In the genomic region with DNA sequence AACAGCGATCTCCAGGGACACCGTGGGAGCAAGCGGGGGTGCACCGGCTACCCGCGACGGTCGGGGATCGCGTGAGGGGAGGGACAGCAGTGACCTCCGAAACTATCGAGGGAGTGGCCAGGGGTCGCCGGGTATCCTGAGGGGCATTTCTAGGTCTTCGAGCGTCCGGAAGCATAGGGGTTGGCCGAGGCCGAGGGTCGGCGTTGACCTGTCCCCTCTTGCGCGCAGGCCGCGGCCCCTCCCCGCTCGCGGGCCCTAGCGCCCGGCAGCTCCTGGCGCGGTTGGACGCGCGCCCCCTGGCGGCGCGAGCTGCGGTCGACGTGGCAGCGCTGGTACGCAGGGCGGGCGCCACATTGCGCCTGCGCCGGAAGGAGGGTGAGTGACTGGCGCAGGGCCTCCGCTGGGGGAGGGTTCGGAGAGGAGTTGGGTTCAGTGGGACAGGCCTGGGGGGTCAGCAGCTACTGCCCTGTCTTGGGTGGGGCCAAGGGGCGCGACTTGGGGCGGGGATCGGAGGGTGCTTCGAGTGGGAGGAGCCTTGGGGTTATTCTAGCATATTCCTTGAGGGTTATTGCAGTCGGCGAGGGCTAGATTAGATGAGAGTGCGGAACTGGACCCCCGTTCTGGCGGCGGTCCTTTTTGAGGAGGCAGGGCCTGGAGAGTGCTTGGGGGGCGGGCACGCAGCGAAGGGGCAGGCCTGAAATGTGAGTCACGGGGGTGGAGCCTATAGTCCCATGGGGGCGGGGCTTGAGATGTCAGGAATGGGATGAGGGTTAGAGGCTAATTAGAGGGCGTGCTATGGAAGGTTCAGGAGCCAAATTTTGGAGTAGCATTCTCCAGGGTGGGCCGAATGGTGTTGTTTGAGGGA, we compare ENCODE assay signal across 8 cellular contexts. TPM values are rescaled to one million over a fixed set of nuclear protein-coding genes. Genes with fewer than 3 reads are reported as not detected.
DNase-seq lines count a peak whose midpoint lies in the region; ATAC-seq, FAIRE-seq and TF ChIP-seq lines count a peak whose summit lies in the region.

No MANE protein-coding gene starts in this region.

- peak overlapping the region; percentile 34 for H3K9ac ChIP-seq in endothelial cell of umbilical vein (replicated peaks; ENCODE audit: extremely low read depth, insufficient read depth, low read length)

- peak overlapping the region; percentile 86 for H2AFZ ChIP-seq in endothelial cell of umbilical vein (ENCODE audit: low read depth, low read length)

- POLR2A ChIA-PET in endothelial cell of umbilical vein (lab: Charles Lee), result no interaction called here

- no peaks in the 10 kb centered on the region for H3K9me1 ChIP-seq in endothelial cell of umbilical vein (replicated peaks; ENCODE audit: control insufficient read depth, extremely low read depth, insufficient read depth, low read length)

- H3K4me3 ChIP-seq in HL-60 (replicated peaks; ENCODE audit: insufficient read depth, low read length) (peak overlapping the region; percentile 27), endothelial cell of umbilical vein (replicated peaks in 1 of 3; ENCODE audit: insufficient read depth in 1 of 3, low read depth in 1 of 3, low read length in 3 of 3) (peak overlapping the region in 1 of 3 experiments; percentile 38)

- H3K4me1 ChIP-seq in endothelial cell of umbilical vein (ENCODE audit: control insufficient read depth, extremely low read depth, insufficient read depth, low read length), result peaks cover 21% of the 10 kb centered on the region

- CTCF ChIA-PET in endothelial cell of umbilical vein (lab: Charles Lee), result interaction anchor here (0.8 to 1.2 kb wide), 4 partner anchors 9 to 88 kb away, joined by 3 to 9 read pairs (median 8); no protein-coding TSS in a partner anchor

- H3K27me3 ChIP-seq in HL-60 (ENCODE audit: insufficient read depth, poor library complexity, severe bottlenecking) (no peaks in the 10 kb centered on the region), endothelial cell of umbilical vein (ENCODE audit: control insufficient read depth in 2 of 2, insufficient read depth in 2 of 2, low read length in 2 of 2) (no peaks in the 10 kb centered on the region)

- no peak for TF ChIP-seq POLR2A in endothelial cell of umbilical vein (IDR thresholded peaks at IDR 0.05; ENCODE audit: low read depth, low read length)

- H3K9me3 ChIP-seq in endothelial cell of umbilical vein (replicated peaks; ENCODE audit: control insufficient read depth, insufficient read depth, low read length), result no peaks in the 10 kb centered on the region

- no peaks in the 10 kb centered on the region for H3K36me3 ChIP-seq in endothelial cell of umbilical vein (ENCODE audit: control insufficient read depth in 2 of 2, extremely low read depth in 1 of 2, insufficient read depth in 2 of 2, low read length in 2 of 2)

- DNase-seq in C1 segment of cervical spinal cord (lab: John Stamatoyannopoulos, UW) (peak; percentile 21 to 91 (median 80)), HL-60 (ENCODE audit: low read depth in 1 of 2, low spot score in 1 of 2) (peak; percentile 74 to 77), NOMO-1 treated with dmso at 0.1 percent for 144 hours (lab: John Stamatoyannopoulos, UW; ENCODE audit: unreplicated experiment) (peak; percentile 78), endothelial cell of umbilical vein (ENCODE audit: low read depth, low spot score) (peak; percentile 80), midbrain (lab: John Stamatoyannopoulos, UW) (peak; percentile 84)
- DNase-seq in activated CD8-positive, alpha-beta memory T cell treated with anti-CD3 and anti-CD28 coated beads, Interleukin-2, amount 50 U/mL, for 48 hours, result peak; percentile 87
- peak; percentile 67 to 68 for DNase-seq in stimulated activated CD8-positive, alpha-beta memory T cell treated with anti-CD3 and anti-CD28 coated beads, Interleukin-2, amount 100 ng/mL, for 48 hours (ENCODE audit: low read depth in 2 of 2)

- H3K27ac ChIP-seq in HL-60 (replicated peaks) (peak overlapping the region; percentile 92), endothelial cell of umbilical vein (ENCODE audit: insufficient read depth, low read depth, low read length) (peak overlapping the region; percentile 79)

- BruUV-seq in endothelial cell of umbilical vein (replicated peaks; lab: Mats Ljungman, UMichigan), result no TSS peak

- no peak for FAIRE-seq in endothelial cell of umbilical vein (lab: Jason Lieb, UNC)

- no peaks in the 10 kb centered on the region for H3K79me2 ChIP-seq in endothelial cell of umbilical vein (ENCODE audit: control insufficient read depth, insufficient read depth, low read length)

- dilution Hi-C loops in endothelial cell of umbilical vein (cut with MboI; ENCODE audit: extremely low pct_ligation_motif_present, low sequenced_read_pairs), result no loop called here

- no peaks in the 10 kb centered on the region for H4K20me1 ChIP-seq in endothelial cell of umbilical vein (replicated peaks; ENCODE audit: control insufficient read depth, extremely low read depth, insufficient read depth, low read length)

- ATAC-seq in GM19351 (IDR thresholded peaks at IDR 0.05; ENCODE audit: unreplicated experiment), result peak; percentile 62

- TF ChIP-seq CTCF in HL-60 (IDR thresholded peaks at IDR 0.05; ENCODE audit: insufficient read depth, low read length), result peak; percentile 10
- TF ChIP-seq CTCF in endothelial cell of umbilical vein (IDR thresholded peaks at IDR 0.05; ENCODE audit: extremely low read depth in 1 of 2, insufficient read depth in 1 of 2, low read depth in 1 of 2, low read length in 2 of 2), result peak; percentile 63 to 69

- H3K4me2 ChIP-seq in endothelial cell of umbilical vein (ENCODE audit: insufficient read depth, low read length), result peak overlapping the region; percentile 42

- intact Hi-C loops in endothelial cell of umbilical vein (cut with micrococcal nuclease), result loop anchor here (1.0 to 5.0 kb wide), 2 partner anchors 40 to 121 kb away; a partner anchor contains a TSS

TF ChIP-seq in endothelial cell of umbilical vein, 7 proteins besides CTCF, POLR2A, EP300 and RAD21 (continues in another document):
- TF ChIP-seq JUN (IDR thresholded peaks at IDR 0.05; ENCODE audit: borderline replicate concordance, insufficient read depth, insufficient read length, low read depth) (no peak), EZH2 (IDR thresholded peaks at IDR 0.05; ENCODE audit: borderline replicate concordance, low read depth, low read length, severe bottlenecking) (no peak), FOS (IDR thresholded peaks at IDR 0.05; ENCODE audit: borderline replicate concordance, insufficient read depth, low read length) (no peak), POLR2AphosphoS5 (IDR thresholded peaks at IDR 0.05; ENCODE audit: insufficient read depth, low read depth, low read length) (peak; percentile 49)

RNA-seq across cellular contexts. Expression of a gene that starts 1.2 kb away (rescaled TPM):
- 0.48 and 0.77 TPM in 2 replicates for total RNA-seq in endothelial cell of umbilical vein
- 0.88 and 0.94 TPM in 2 replicates for polyA plus RNA-seq in endothelial cell of umbilical vein
- 0.30 and 0.45 TPM in 2 replicates for polyA plus RNA-seq in endothelial cell of umbilical vein (2011; cell fraction: cytosol; rRNA removed)
- polyA plus RNA-seq in endothelial cell of umbilical vein (2011; cell fraction: nucleus; rRNA removed), result 0.74 and 1.1 TPM in 2 replicates
- polyA plus RNA-seq in endothelial cell of umbilical vein (2012), result 0.27 and 0.42 TPM in 2 replicates
- polyA minus RNA-seq in endothelial cell of umbilical vein, result 0.23 and 0.49 TPM in 2 replicates
- polyA minus RNA-seq in endothelial cell of umbilical vein (2011; cell fraction: cytosol; rRNA and poly(A)+ RNA removed), result 2.0 TPM
- polyA minus RNA-seq in endothelial cell of umbilical vein (2011; cell fraction: nucleus; rRNA and poly(A)+ RNA removed), result 0.14 and 1.3 TPM in 2 replicates

RNA-seq across cellular contexts. Expression of a gene that starts 7.9 kb away (rescaled TPM):
- total RNA-seq in endothelial cell of umbilical vein, result 153 and 170 TPM in 2 replicates
- polyA plus RNA-seq in endothelial cell of umbilical vein, result 277 and 304 TPM in 2 replicates
- 223 and 301 TPM in 2 replicates for polyA plus RNA-seq in endothelial cell of umbilical vein (2011; cell fraction: cytosol; rRNA removed)
- 64.7 and 70.3 TPM in 2 replicates for polyA plus RNA-seq in endothelial cell of umbilical vein (2011; cell fraction: nucleus; rRNA removed)
- polyA plus RNA-seq in endothelial cell of umbilical vein (2012), result 151 and 201 TPM in 2 replicates
- 150 and 171 TPM in 2 replicates for polyA minus RNA-seq in endothelial cell of umbilical vein
- 278 TPM for polyA minus RNA-seq in endothelial cell of umbilical vein (2011; cell fraction: cytosol; rRNA and poly(A)+ RNA removed)
- polyA minus RNA-seq in endothelial cell of umbilical vein (2011; cell fraction: nucleus; rRNA and poly(A)+ RNA removed), result 15.2 and 30.8 TPM in 2 replicates

RNA-seq across cellular contexts. Expression of a gene that starts 22.4 kb away (rescaled TPM):
- 9.6 and 15.0 TPM in 2 replicates for total RNA-seq in endothelial cell of umbilical vein
- polyA plus RNA-seq in endothelial cell of umbilical vein, result 6.8 and 8.6 TPM in 2 replicates
- 3.0 and 4.3 TPM in 2 replicates for polyA plus RNA-seq in endothelial cell of umbilical vein (2011; cell fraction: cytosol; rRNA removed)
- 12.7 and 13.1 TPM in 2 replicates for polyA plus RNA-seq in endothelial cell of umbilical vein (2011; cell fraction: nucleus; rRNA removed)
- 5.8 and 10.6 TPM in 2 replicates for polyA plus RNA-seq in endothelial cell of umbilical vein (2012)
- polyA minus RNA-seq in endothelial cell of umbilical vein, result 5.2 and 5.9 TPM in 2 replicates
- polyA minus RNA-seq in endothelial cell of umbilical vein (2011; cell fraction: cytosol; rRNA and poly(A)+ RNA removed), result 15.7 TPM
- 2.6 and 6.5 TPM in 2 replicates for polyA minus RNA-seq in endothelial cell of umbilical vein (2011; cell fraction: nucleus; rRNA and poly(A)+ RNA removed)

RNA-seq across cellular contexts. Expression of a gene that starts 36.2 kb away (rescaled TPM):
- total RNA-seq in endothelial cell of umbilical vein, result 0.46 and 0.77 TPM in 2 replicates
- polyA plus RNA-seq in endothelial cell of umbilical vein, result 0.11 and 0.21 TPM in 2 replicates
- polyA plus RNA-seq in endothelial cell of umbilical vein (2011; cell fraction: cytosol; rRNA removed), result 0.14 and 0.17 TPM in 2 replicates
- 0.15 and 0.16 TPM in 2 replicates for polyA plus RNA-seq in endothelial cell of umbilical vein (2011; cell fraction: nucleus; rRNA removed)
- 0.11 and 0.15 TPM in 2 replicates for polyA plus RNA-seq in endothelial cell of umbilical vein (2012)
- polyA minus RNA-seq in endothelial cell of umbilical vein, result 0.32 TPM in 1 of 2 replicates, not detected in the other
- polyA minus RNA-seq in endothelial cell of umbilical vein (2011; cell fraction: cytosol; rRNA and poly(A)+ RNA removed), result 0.72 TPM
- polyA minus RNA-seq in endothelial cell of umbilical vein (2011; cell fraction: nucleus; rRNA and poly(A)+ RNA removed), result 0.19 TPM in 1 of 2 replicates, not detected in the other

RNA-seq across cellular contexts. Expression of a gene that starts 40.3 kb away (rescaled TPM):
- 21.3 and 22.6 TPM in 2 replicates for total RNA-seq in endothelial cell of umbilical vein
- polyA plus RNA-seq in endothelial cell of umbilical vein, result 17.5 and 22.1 TPM in 2 replicates
- polyA plus RNA-seq in endothelial cell of umbilical vein (2011; cell fraction: cytosol; rRNA removed), result 29.7 and 30.0 TPM in 2 replicates
- polyA plus RNA-seq in endothelial cell of umbilical vein (2011; cell fraction: nucleus; rRNA removed), result 18.9 and 21.7 TPM in 2 replicates
- polyA plus RNA-seq in endothelial cell of umbilical vein (2012), result 20.9 and 23.1 TPM in 2 replicates
- 13.1 and 14.9 TPM in 2 replicates for polyA minus RNA-seq in endothelial cell of umbilical vein
- polyA minus RNA-seq in endothelial cell of umbilical vein (2011; cell fraction: cytosol; rRNA and poly(A)+ RNA removed), result 19.3 TPM
- polyA minus RNA-seq in endothelial cell of umbilical vein (2011; cell fraction: nucleus; rRNA and poly(A)+ RNA removed), result 4.9 and 6.3 TPM in 2 replicates
